ENCODE assay signal across 11 cellular contexts in genomic region chr6:156840606-156841005, GRCh38.
DNase-seq lines count a peak whose midpoint lies in the region; ATAC-seq, FAIRE-seq and TF ChIP-seq lines count a peak whose summit lies in the region.
"Had no signal": no experiment of that assay in that cellular context is flagged by ENCODE, and none has a peak within 500 bp of the region (broad histone marks: within the 10 kb centered on the region; RNA-seq: fewer than 3 reads in every experiment).

No MANE protein-coding gene starts in this region.

- no peak for TF ChIP-seq POLR2A in GM12891 (IDR thresholded peaks at IDR 0.05; ENCODE audit: low read depth, low read length)

- no peaks in the 10 kb centered on the region for H3K9me3 Mint-ChIP-seq in endothelial cell (ENCODE audit: unreplicated experiment)
- H3K9me3 Mint-ChIP-seq in progenitor cell of endocrine pancreas (ENCODE audit: low read depth): no peaks in the 10 kb centered on the region

- no peak overlapping the region for H2AFZ ChIP-seq in OCI-LY1 (ENCODE audit: low read length)

- no peaks in the 10 kb centered on the region; the same call in 1 of the 2 replicates for H3F3A ChIP-seq in OCI-LY1 (ENCODE audit: insufficient read depth, low read length)

- peaks cover 81% of the 10 kb centered on the region for H3K79me2 ChIP-seq in OCI-LY1 (ENCODE audit: insufficient read depth, low read length)

- H3K4me2 ChIP-seq in OCI-LY1 (ENCODE audit: low read length): peak overlapping the region; percentile 49

- peak overlapping the region; percentile 71 for H3K27ac ChIP-seq in OCI-LY1 (ENCODE audit: low read depth, low read length, poor library complexity, severe bottlenecking)

- DNase-seq in GM12891 (ENCODE audit: insufficient read length, low spot score): no peak
- no peak for DNase-seq in endothelial cell (ENCODE audit: low spot score)
- DNase-seq in progenitor cell of endocrine pancreas (ENCODE audit: low spot score, unreplicated experiment): no peak
- DNase-seq in stimulated activated CD4-positive, alpha-beta T cell treated with anti-CD3 and anti-CD28 coated beads, Interleukin-2, amount 100 ng/mL, for 48 hours: no peak
- DNase-seq in DMS79 (lab: John Stamatoyannopoulos, UW): no peak
- DNase-seq: DMS 273 treated with DMSO at 0.1 percent for 48 hours, PC-3, right lobe of liver had no signal

- H3K9ac ChIP-seq in OCI-LY1 (ENCODE audit: low read length): peak overlapping the region; percentile 43; the same call in 1 of the 2 replicates

- H3K4me3 ChIP-seq in OCI-LY1 (ENCODE audit: low read depth, low read length, poor library complexity, severe bottlenecking): peak overlapping the region; percentile 37
- H3K4me3 ChIP-seq: right lobe of liver had no signal

- peak overlapping the region; percentile 59 for H3K27ac Mint-ChIP-seq in endothelial cell (ENCODE audit: unreplicated experiment)
- H3K27ac Mint-ChIP-seq in progenitor cell of endocrine pancreas: peak overlapping the region; percentile 64

- H3K36me3 Mint-ChIP-seq in endothelial cell (ENCODE audit: low read depth, unreplicated experiment) (peaks cover 11% of the 10 kb centered on the region), progenitor cell of endocrine pancreas (ENCODE audit: insufficient read depth) (peaks cover 8% of the 10 kb centered on the region)

- TF ChIP-seq CTCF in OCI-LY1 (IDR thresholded peaks at IDR 0.05; ENCODE audit: low read length): no peak
- TF ChIP-seq CTCF in endothelial cell (IDR thresholded peaks at IDR 0.05; ENCODE audit: unreplicated experiment): no peak
- TF ChIP-seq CTCF in progenitor cell of endocrine pancreas (IDR thresholded peaks at IDR 0.05; ENCODE audit: unreplicated experiment): no peak

- 0 out of 2 replicates have a peak, but pooled peaks cover 4% of the 10 kb centered on the region for H4K20me1 ChIP-seq in OCI-LY1 (ENCODE audit: insufficient read depth, low read length)

- H3K4me1 Mint-ChIP-seq in endothelial cell (ENCODE audit: unreplicated experiment): peaks cover 41% of the 10 kb centered on the region
- peaks cover 31% of the 10 kb centered on the region for H3K4me1 Mint-ChIP-seq in progenitor cell of endocrine pancreas (ENCODE audit: low read depth)

- ATAC-seq in GM19328 (IDR thresholded peaks at IDR 0.05; ENCODE audit: unreplicated experiment) (no peak), GM18867 (IDR thresholded peaks at IDR 0.05; ENCODE audit: unreplicated experiment) (no peak)
- ATAC-seq: PC-3 had no signal

- no peaks in the 10 kb centered on the region for H3K9me2 ChIP-seq in OCI-LY1 (ENCODE audit: low read depth, low read length)

- H3K4me3 Mint-ChIP-seq in endothelial cell (ENCODE audit: unreplicated experiment): no peak overlapping the region
- H3K4me3 Mint-ChIP-seq in progenitor cell of endocrine pancreas (ENCODE audit: low read depth): no peak overlapping the region

- no peaks in the 10 kb centered on the region for H3K9me3 ChIP-seq in OCI-LY1 (ENCODE audit: low read length)
- H3K9me3 ChIP-seq: right lobe of liver had no signal

- peaks cover 17% of the 10 kb centered on the region for H3K36me3 ChIP-seq in OCI-LY1 (ENCODE audit: insufficient read depth, low read length)
- H3K36me3 ChIP-seq: right lobe of liver had no signal

- peak; percentile 67 for FAIRE-seq in GM12891 (lab: Jason Lieb, UNC)

- peaks cover 41% of the 10 kb centered on the region for H3K4me1 ChIP-seq in OCI-LY1 (ENCODE audit: insufficient read depth, low read length, severe bottlenecking)

- no peaks in the 10 kb centered on the region for H3K27me3 ChIP-seq in OCI-LY1 (ENCODE audit: insufficient read depth, low read length)
- H3K27me3 ChIP-seq: right lobe of liver had no signal

- H3K27me3 Mint-ChIP-seq in endothelial cell (ENCODE audit: unreplicated experiment) (peaks cover 4% of the 10 kb centered on the region), progenitor cell of endocrine pancreas (no peaks in the 10 kb centered on the region)

TF ChIP-seq in GM12891, 5 proteins besides CTCF, POLR2A, EP300 and RAD21:
- TF ChIP-seq PAX5 (IDR thresholded peaks at IDR 0.05; ENCODE audit: insufficient read depth, low read length, severe bottlenecking) (no peak), SPI1 (IDR thresholded peaks at IDR 0.05; ENCODE audit: low read depth, low read length) (0 out of 2 replicates have a peak, but pooled peaks have one; percentile 1)
